In the genomic region with DNA sequence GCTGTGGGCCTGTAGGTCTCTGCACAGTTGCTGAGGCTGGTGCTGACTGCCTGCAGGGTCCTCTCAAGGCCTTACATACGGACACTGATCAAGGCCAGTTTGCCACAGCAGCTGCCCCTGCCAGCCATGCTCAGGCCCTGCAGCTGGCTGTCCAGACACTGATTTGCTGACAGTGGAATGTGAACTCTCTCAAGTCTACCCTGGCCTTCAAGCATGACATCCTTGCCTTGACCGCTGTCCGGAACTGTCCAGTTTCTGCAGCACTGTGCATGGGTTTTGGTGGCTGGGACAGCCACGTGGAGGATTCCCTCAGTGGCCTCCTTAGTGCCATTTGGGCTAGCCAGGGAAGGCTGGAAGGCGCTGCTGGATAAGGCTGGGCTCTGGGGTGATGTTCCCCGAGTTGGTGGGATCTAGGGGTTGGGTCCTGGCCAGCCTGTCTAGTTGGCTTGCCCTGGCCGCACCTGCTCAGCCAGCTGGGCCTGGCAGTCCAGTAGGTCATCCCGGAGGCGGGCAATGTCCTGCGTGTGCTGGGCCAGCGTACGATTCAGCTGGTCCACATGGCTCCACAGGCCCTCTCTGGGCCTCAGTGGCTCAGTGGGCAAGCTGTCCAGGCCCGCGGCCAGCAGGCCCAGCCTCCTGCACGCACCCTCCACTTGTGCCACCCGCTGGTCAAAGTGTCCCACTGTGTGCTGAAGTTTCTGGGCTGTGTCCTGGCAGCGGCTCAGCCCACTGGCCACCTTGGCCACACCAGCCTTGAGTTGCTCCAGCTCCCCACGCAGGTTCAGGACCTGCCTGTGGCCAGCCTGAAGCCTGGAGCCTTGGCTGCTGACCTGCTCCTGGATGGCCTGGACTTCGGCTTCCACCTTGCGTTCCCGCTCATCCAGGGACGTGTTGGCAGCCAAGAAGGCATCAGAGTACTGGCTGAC, we compare ENCODE assay signal across 16 cellular contexts.
"Had no signal": no experiment of that assay in that cellular context is flagged by ENCODE, and none has a peak within 500 bp of the region (broad histone marks: within the 10 kb centered on the region; RNA-seq: fewer than 3 reads in every experiment).

No MANE protein-coding gene starts in this region.

- H3K4me1 Mint-ChIP-seq: neural crest cell had no signal

- H3K9me3 Mint-ChIP-seq: mesothelial cell of epicardium, neural crest cell had no signal

- ATAC-seq: activated CD4-positive, CD25-positive, alpha-beta regulatory T cell treated with anti-CD3 and anti-CD28 coated beads, Interleukin-2, amount 50 U/mL, for 24 hours; lower lobe of right lung had no signal

- H3K9me3 ChIP-seq: esophagus muscularis mucosa, lower lobe of right lung, ovary, tibial nerve had no signal

- H3K27ac Mint-ChIP-seq: activated naive CD8-positive, alpha-beta T cell; mesothelial cell of epicardium had no signal

- H3K27me3 ChIP-seq: ovary had no signal

- DNase-seq: activated CD4-positive, alpha-beta T cell treated with anti-CD3 and anti-CD28 coated beads, Interleukin-2, amount 50 U/mL, for 1 hour; activated CD8-positive, alpha-beta memory T cell treated with anti-CD3 and anti-CD28 coated beads for 24 hours; activated gamma-delta T cell treated with Interleukin-2 at 50 U/mL for 16 hours; amniotic stem cell; lower lobe of right lung; ovary; stimulated activated CD4-positive, alpha-beta T cell treated with anti-CD3 and anti-CD28 coated beads, Interleukin-15, amount 100 ng/mL, for 24 hours; stimulated activated CD4-positive, alpha-beta T cell treated with anti-CD3 and anti-CD28 coated beads, Interleukin-4, amount 100 ng/mL, for 1 hour; stimulated activated naive CD4-positive, alpha-beta T cell treated with Interleukin-2 at 50 U/mL for 16 hours; T-helper 9 cell had no signal

- H3K36me3 ChIP-seq: ovary had no signal

- H3K4me3 Mint-ChIP-seq: activated naive CD8-positive, alpha-beta T cell; mesothelial cell of epicardium; neural crest cell had no signal

- H3K36me3 Mint-ChIP-seq: activated naive CD8-positive, alpha-beta T cell; mesothelial cell of epicardium had no signal

- H3K4me3 ChIP-seq: esophagus muscularis mucosa, lower lobe of right lung, ovary, tibial nerve had no signal

- H3K27ac ChIP-seq: esophagus muscularis mucosa, lower lobe of right lung, ovary, tibial nerve had no signal
